In the genomic region with DNA sequence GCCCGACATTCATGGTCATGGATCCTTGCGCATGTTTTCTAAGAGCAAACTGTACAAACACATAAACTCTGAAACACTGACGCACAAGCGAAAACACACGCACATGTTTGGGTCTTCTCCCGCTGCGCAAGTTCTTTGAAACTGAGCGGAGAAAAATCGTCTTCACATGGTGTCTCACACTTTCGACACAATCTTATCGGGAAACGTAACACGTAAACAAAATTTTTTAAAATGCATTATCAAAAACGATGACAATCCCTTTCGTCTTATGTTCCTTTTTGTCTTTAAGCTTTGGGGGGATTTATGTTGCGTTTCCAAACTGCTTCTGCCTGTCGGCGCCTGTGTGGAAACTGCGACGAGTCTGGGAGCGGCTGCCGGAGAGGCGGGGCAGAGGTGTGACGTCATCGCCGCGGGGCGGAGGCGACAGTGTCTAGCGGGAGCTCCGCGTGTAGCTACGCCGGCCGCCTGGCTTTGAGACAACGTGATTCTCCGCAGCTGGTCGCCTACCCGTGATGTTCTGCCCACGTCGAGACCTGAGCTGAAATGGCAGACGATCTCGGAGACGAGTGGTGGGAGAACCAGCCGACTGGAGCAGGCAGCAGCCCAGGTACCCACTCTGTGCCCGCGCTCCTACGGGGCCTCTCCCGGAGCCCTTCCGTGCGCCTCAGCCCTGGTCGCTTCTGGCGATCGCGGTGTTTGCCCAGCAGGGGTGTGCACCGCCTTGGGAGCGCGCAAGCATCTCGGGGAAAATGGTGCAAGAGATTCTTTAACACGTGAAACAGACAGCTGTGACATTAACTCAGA, we compare ENCODE assay signal across 8 cellular contexts. TPM values are rescaled to one million over a fixed set of nuclear protein-coding genes. Genes with fewer than 3 reads are reported as not detected.
DNase-seq lines count a peak whose midpoint lies in the region; TF ChIP-seq lines count a peak whose summit lies in the region.

A gene (plus strand): TSS at position 426 of the 804 bp plus-strand sequence.

- no peaks in the 10 kb centered on the region for H3K27me3 ChIP-seq in effector memory CD4-positive, alpha-beta T cell (replicated peaks; ENCODE audit: control insufficient read depth, insufficient read depth, low read length, poor library complexity, severe bottlenecking)

- TF ChIP-seq CTCF in GM20000 (IDR thresholded peaks at IDR 0.05; ENCODE audit: extremely low read depth, missing control alignments): no peak

- H3K4me1 ChIP-seq in effector memory CD4-positive, alpha-beta T cell (ENCODE audit: control insufficient read depth, insufficient read depth, low read length, poor library complexity, severe bottlenecking): peaks cover 8% of the 10 kb centered on the region

- no peaks in the 10 kb centered on the region for H3K36me3 ChIP-seq in effector memory CD4-positive, alpha-beta T cell (ENCODE audit: control insufficient read depth, insufficient read depth, low read length)

- peak within 1 kb of the TSS; percentile 93 for H3K27ac ChIP-seq in effector memory CD4-positive, alpha-beta T cell (ENCODE audit: insufficient read depth, low read length, poor library complexity, severe bottlenecking)

- H3K9me3 ChIP-seq in effector memory CD4-positive, alpha-beta T cell (ENCODE audit: control insufficient read depth, low read length): no peaks in the 10 kb centered on the region

- H3K4me3 ChIP-seq in effector memory CD4-positive, alpha-beta T cell (ENCODE audit: insufficient read depth, low read depth, low read length, poor library complexity, severe bottlenecking): peak within 1 kb of the TSS; percentile 64

- POLR2A ChIA-PET in activated CD8-positive, alpha-beta memory T cell treated with anti-CD3 and anti-CD28 coated beads for 36 hours (lab: Charles Lee): interaction anchor here (0.8 to 0.9 kb wide), 2 partner anchors 10 to 1224 kb away, joined by 3 to 11 read pairs; a partner anchor contains a TSS

- DNase-seq in COR-L47 (lab: John Stamatoyannopoulos, UW) (peak; percentile 90), GM20000 (ENCODE audit: low spot score) (peak; percentile 87), HT-29 (ENCODE audit: low spot score) (peak; percentile 98), NOMO-1 (lab: John Stamatoyannopoulos, UW; ENCODE audit: unreplicated experiment in 2 of 2) (peak; percentile 82 to 85), medulla oblongata (ENCODE audit: extremely low spot score) (peak; percentile 91)
- DNase-seq in effector memory CD4-positive, alpha-beta T cell: peak; percentile 86 to 88 (median 88)
- DNase-seq in stimulated activated CD8-positive, alpha-beta memory T cell treated with anti-CD3 and anti-CD28 coated beads, Interleukin-12 subunit alpha, Interleukin-12 subunit beta, amount 100 ng/mL, for 1 hour (ENCODE audit: low read depth): peak; percentile 92

- CTCF ChIA-PET in activated CD8-positive, alpha-beta memory T cell treated with anti-CD3 and anti-CD28 coated beads for 36 hours (lab: Charles Lee): interaction anchor here (0.6 to 1.8 kb wide), 2 partner anchors 10 to 17 kb away, joined by 3 to 8 read pairs; no protein-coding TSS in a partner anchor

RNA-seq across cellular contexts. Expression of the gene that starts here (rescaled TPM):
- total RNA-seq in HT-29 (2014; rRNA removed; shearing (Covaris generic)): 18.3 and 25.3 TPM in 2 replicates
- total RNA-seq in activated CD8-positive, alpha-beta memory T cell treated with anti-CD3 and anti-CD28 coated beads for 36 hours: 100 to 1,000 TPM; 141 to 143 TPM

Comparison
In these comparisons a context has a peak if more than half of its experiments do, and no peak if none do; other contexts are left out.
1. Peak in every context shown above with its lines: DNase-seq, H3K4me3 ChIP-seq and H3K27ac ChIP-seq.